1 cellular context compared by ENCODE assay signal in genomic region chr9:19788614-19789271, GRCh38.
TF ChIP-seq lines count a peak whose summit lies in the region.

Gene SLC24A2, minus strand, starts transcription at chr9:19789037.

TF ChIP-seq in K562, 482 proteins besides CTCF, POLR2A, EP300 and RAD21 (continued from another document):
- TF ChIP-seq PTBP1 (IDR thresholded peaks at IDR 0.05; ENCODE audit: low read depth, low read length), result no peak
- TF ChIP-seq, protein P1, sequence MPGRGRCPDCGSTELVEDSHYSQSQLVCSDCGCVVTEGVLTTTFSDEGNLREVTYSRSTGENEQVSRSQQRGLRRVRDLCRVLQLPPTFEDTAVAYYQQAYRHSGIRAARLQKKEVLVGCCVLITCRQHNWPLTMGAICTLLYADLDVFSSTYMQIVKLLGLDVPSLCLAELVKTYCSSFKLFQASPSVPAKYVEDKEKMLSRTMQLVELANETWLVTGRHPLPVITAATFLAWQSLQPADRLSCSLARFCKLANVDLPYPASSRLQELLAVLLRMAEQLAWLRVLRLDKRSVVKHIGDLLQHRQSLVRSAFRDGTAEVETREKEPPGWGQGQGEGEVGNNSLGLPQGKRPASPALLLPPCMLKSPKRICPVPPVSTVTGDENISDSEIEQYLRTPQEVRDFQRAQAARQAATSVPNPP (IDR thresholded peaks at IDR 0.05; ENCODE audit: borderline replicate concordance, insufficient read depth, insufficient read length), result no peak
- TF ChIP-seq VEZF1 (CRISPR knock-in tag; IDR thresholded peaks at IDR 0.05), result peak; percentile 48; the same call in 1 of the 2 replicates
- no peak for TF ChIP-seq CBFA2T3 (IDR thresholded peaks at IDR 0.05)
- no peak for TF ChIP-seq POLR3A (IDR thresholded peaks at IDR 0.05; ENCODE audit: borderline replicate concordance, extremely low read depth, insufficient read depth, insufficient read length)
- no peak for TF ChIP-seq STAT6 (CRISPR knock-in tag; IDR thresholded peaks at IDR 0.05)
- no peak for TF ChIP-seq ZFPM2 (CRISPR knock-in tag; IDR thresholded peaks at IDR 0.05)
- no peak for TF ChIP-seq ZNF609 (CRISPR knock-in tag; IDR thresholded peaks at IDR 0.05; ENCODE audit: borderline replicate concordance)
- no peak for TF ChIP-seq ZNF408 (CRISPR knock-in tag; IDR thresholded peaks at IDR 0.05; ENCODE audit: low read depth)
- no peak for TF ChIP-seq ZNF324 (CRISPR knock-in tag; IDR thresholded peaks at IDR 0.05)
- no peak for TF ChIP-seq BRD4 (IDR thresholded peaks at IDR 0.05)
- no peak for TF ChIP-seq FOS (IDR thresholded peaks at IDR 0.05; ENCODE audit: extremely low read depth, insufficient read length)
- no peak for TF ChIP-seq BACH1 (tag; IDR thresholded peaks at IDR 0.05)
- no peak for TF ChIP-seq PURB (CRISPR knock-in tag; IDR thresholded peaks at IDR 0.05; ENCODE audit: low read depth)
- 0 out of 2 replicates have a peak, but pooled peaks have one; percentile 26 for TF ChIP-seq POLR2G (IDR thresholded peaks at IDR 0.05; ENCODE audit: low read depth, low read length)
- TF ChIP-seq RBFOX2 (IDR thresholded peaks at IDR 0.05; ENCODE audit: low read depth, low read length), result peak; percentile 28; the same call in 1 of the 2 replicates
- no peak for TF ChIP-seq TFAP4 (CRISPR knock-in tag; IDR thresholded peaks at IDR 0.05; ENCODE audit: borderline replicate concordance)
- no peak for TF ChIP-seq ERF (CRISPR knock-in tag; IDR thresholded peaks at IDR 0.05)
- TF ChIP-seq SMARCB1 (IDR thresholded peaks at IDR 0.05; ENCODE audit: insufficient read length, low read depth), result no peak
- no peak for TF ChIP-seq PHB2 (IDR thresholded peaks at IDR 0.05; ENCODE audit: low read depth)
- TF ChIP-seq ZNF174 (CRISPR knock-in tag; IDR thresholded peaks at IDR 0.05), result no peak
- peak; percentile 48 for TF ChIP-seq HNRNPLL (IDR thresholded peaks at IDR 0.05; ENCODE audit: low read depth, low read length, poor library complexity, severe bottlenecking)
- peak; percentile 34 for TF ChIP-seq RBBP5 (IDR thresholded peaks at IDR 0.05; ENCODE audit: borderline replicate concordance, insufficient read depth, low read length, poor library complexity, severe bottlenecking)
- TF ChIP-seq, protein P2, sequence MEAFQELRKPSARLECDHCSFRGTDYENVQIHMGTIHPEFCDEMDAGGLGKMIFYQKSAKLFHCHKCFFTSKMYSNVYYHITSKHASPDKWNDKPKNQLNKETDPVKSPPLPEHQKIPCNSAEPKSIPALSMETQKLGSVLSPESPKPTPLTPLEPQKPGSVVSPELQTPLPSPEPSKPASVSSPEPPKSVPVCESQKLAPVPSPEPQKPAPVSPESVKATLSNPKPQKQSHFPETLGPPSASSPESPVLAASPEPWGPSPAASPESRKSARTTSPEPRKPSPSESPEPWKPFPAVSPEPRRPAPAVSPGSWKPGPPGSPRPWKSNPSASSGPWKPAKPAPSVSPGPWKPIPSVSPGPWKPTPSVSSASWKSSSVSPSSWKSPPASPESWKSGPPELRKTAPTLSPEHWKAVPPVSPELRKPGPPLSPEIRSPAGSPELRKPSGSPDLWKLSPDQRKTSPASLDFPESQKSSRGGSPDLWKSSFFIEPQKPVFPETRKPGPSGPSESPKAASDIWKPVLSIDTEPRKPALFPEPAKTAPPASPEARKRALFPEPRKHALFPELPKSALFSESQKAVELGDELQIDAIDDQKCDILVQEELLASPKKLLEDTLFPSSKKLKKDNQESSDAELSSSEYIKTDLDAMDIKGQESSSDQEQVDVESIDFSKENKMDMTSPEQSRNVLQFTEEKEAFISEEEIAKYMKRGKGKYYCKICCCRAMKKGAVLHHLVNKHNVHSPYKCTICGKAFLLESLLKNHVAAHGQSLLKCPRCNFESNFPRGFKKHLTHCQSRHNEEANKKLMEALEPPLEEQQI (IDR thresholded peaks at IDR 0.05), result no peak
- no peak for TF ChIP-seq SRSF3 (IDR thresholded peaks at IDR 0.05; ENCODE audit: insufficient read depth, low read length)
- TF ChIP-seq SETDB1 (IDR thresholded peaks at IDR 0.05; ENCODE audit: low read length), result no peak
- no peak for TF ChIP-seq THRAP3 (IDR thresholded peaks at IDR 0.05; ENCODE audit: borderline replicate concordance)
- TF ChIP-seq ZFX (CRISPR knock-in tag; IDR thresholded peaks at IDR 0.05), result 0 out of 2 replicates have a peak, but pooled peaks have one; percentile 27
- no peak for TF ChIP-seq THRB (CRISPR knock-in tag; conservative IDR thresholded peaks at IDR 0.05)
- no peak for TF ChIP-seq NR2F6 (CRISPR knock-in tag; IDR thresholded peaks at IDR 0.05)
- TF ChIP-seq ZNF253 (CRISPR knock-in tag; conservative IDR thresholded peaks at IDR 0.05), result no peak
- no peak for TF ChIP-seq HSF4 (CRISPR knock-in tag; IDR thresholded peaks at IDR 0.05; ENCODE audit: borderline replicate concordance)
- no peak for TF ChIP-seq CGGBP1 (CRISPR knock-in tag; IDR thresholded peaks at IDR 0.05)
- TF ChIP-seq IFI16 (CRISPR knock-in tag; IDR thresholded peaks at IDR 0.05), result no peak
- TF ChIP-seq TBL1XR1 (IDR thresholded peaks at IDR 0.05; ENCODE audit: low read length in 2 of 2), result no peak
